Comparison of ENCODE assay signal across 14 cellular contexts in genomic region chr7:1076184-1077072, GRCh38. TPM values are rescaled to one million over a fixed set of nuclear protein-coding genes. Genes with fewer than 3 reads are reported as not detected.
DNase-seq lines count a peak whose midpoint lies in the region; ATAC-seq and TF ChIP-seq lines count a peak whose summit lies in the region.
"Had no signal": no experiment of that assay in that cellular context is flagged by ENCODE, and none has a peak within 500 bp of the region (broad histone marks: within the 10 kb centered on the region; RNA-seq: fewer than 3 reads in every experiment).

No MANE protein-coding gene starts in this region.

- no peaks in the 10 kb centered on the region for H3K9me1 ChIP-seq in IMR-90 (ENCODE audit: insufficient read depth, low read length)

- H3K18ac ChIP-seq in IMR-90 (ENCODE audit: low read depth, low read length), result no peak overlapping the region

- no peaks in the 10 kb centered on the region for H3K4me1 Mint-ChIP-seq in activated T-cell treated with anti-CD3 and anti-CD28 coated beads, Interleukin-2, amount 50 U/mL, for 4 hours (ENCODE audit: low read depth)

- no peak overlapping the region for H4K8ac ChIP-seq in IMR-90 (ENCODE audit: low read depth in 2 of 2, low read length in 2 of 2)

- H4K91ac ChIP-seq in IMR-90 (ENCODE audit: insufficient read depth, low read depth, low read length), result no peak overlapping the region

- no peaks in the 10 kb centered on the region for H3K4me1 ChIP-seq in IMR-90 (ENCODE audit: control insufficient read depth, insufficient read depth, low read length)
- no peaks in the 10 kb centered on the region for H3K4me1 ChIP-seq in right cardiac atrium (ENCODE audit: control insufficient read depth, insufficient read depth, low read length)
- H3K4me1 ChIP-seq in skeletal muscle tissue (ENCODE audit: control insufficient read depth in 3 of 3, insufficient read depth in 3 of 3, low read length in 3 of 3), result peaks cover 12 to 17% (median 16%) of the 10 kb centered on the region in 3 donors
- H3K4me1 ChIP-seq: prostate gland had no signal

- no peaks in the 10 kb centered on the region for H3K36me3 ChIP-seq in IMR-90 (ENCODE audit: control insufficient read depth, insufficient read depth, low read length)
- H3K36me3 ChIP-seq in skeletal muscle tissue (ENCODE audit: control insufficient read depth in 3 of 3, insufficient read depth in 3 of 3, low read length in 3 of 3), result no peaks in the 10 kb centered on the region
- H3K36me3 ChIP-seq: prostate gland had no signal

- in situ Hi-C loops in IMR-90 (cut with MboI; ENCODE audit: low sequenced_read_pairs), result no loop called here

- H3K9me3 ChIP-seq in IMR-90 (ENCODE audit: control insufficient read depth, insufficient read depth, low read length), result no peaks in the 10 kb centered on the region
- no peaks in the 10 kb centered on the region for H3K9me3 ChIP-seq in right cardiac atrium (ENCODE audit: control insufficient read depth, low read length)
- no peaks in the 10 kb centered on the region for H3K9me3 ChIP-seq in skeletal muscle tissue (ENCODE audit: control insufficient read depth in 3 of 3, low read length in 3 of 3)
- H3K9me3 ChIP-seq: prostate gland had no signal

- H3K4ac ChIP-seq in IMR-90 (ENCODE audit: low read depth, low read length), result no peak overlapping the region

- no peak overlapping the region for H3K23ac ChIP-seq in IMR-90 (ENCODE audit: low read depth, low read length)

- H2BK15ac ChIP-seq in IMR-90 (ENCODE audit: low read depth, low read length), result no peak overlapping the region

- no peaks in the 10 kb centered on the region for H3K9me3 Mint-ChIP-seq in activated T-cell treated with anti-CD3 and anti-CD28 coated beads, Interleukin-2, amount 50 U/mL, for 4 hours

- POLR2A ChIA-PET in IMR-90 (lab: Charles Lee; ENCODE audit: unreplicated experiment), result no interaction called here

- peaks cover 0 to 5% of the 10 kb centered on the region in 2 experiments; a peak in 1 of 4 replicates for H3K79me1 ChIP-seq in IMR-90 (ENCODE audit: low read depth in 1 of 2, low read length in 2 of 2)

- intact Hi-C loops in IMR-90 (cut with micrococcal nuclease) (no loop called here), right cardiac atrium (cut with DNase I) (no loop called here)

- no peak overlapping the region for H3K56ac ChIP-seq in IMR-90 (ENCODE audit: extremely low read depth, insufficient read depth, low read length)

- H4K20me1 ChIP-seq in IMR-90 (ENCODE audit: insufficient read depth, low read length), result peaks cover 48% of the 10 kb centered on the region

- no peak overlapping the region for H3K9ac ChIP-seq in IMR-90 (ENCODE audit: low read depth, low read length)
- peak overlapping the region in 2 of 3 donors; percentile 19 to 50 for H3K9ac ChIP-seq in skeletal muscle tissue (ENCODE audit: low read depth in 1 of 3, low read length in 3 of 3)

- no peak overlapping the region for H4K5ac ChIP-seq in IMR-90 (ENCODE audit: low read depth, low read length)

- no peaks in the 10 kb centered on the region for H3K27me3 Mint-ChIP-seq in activated T-cell treated with anti-CD3 and anti-CD28 coated beads, Interleukin-2, amount 50 U/mL, for 4 hours (ENCODE audit: low read depth)

- ATAC-seq in IMR-90 (ENCODE audit: low read depth) (no peak), right cardiac atrium (peak; percentile 78 to 86), GM18870 (IDR thresholded peaks at IDR 0.05; ENCODE audit: unreplicated experiment) (no peak), GM18868 (IDR thresholded peaks at IDR 0.05; ENCODE audit: unreplicated experiment) (no peak)
- no peak for ATAC-seq in activated T-cell treated with anti-CD3 and anti-CD28 coated beads, Interleukin-2, amount 50 U/mL, for 4 hours

- no peak overlapping the region for H3K4me3 Mint-ChIP-seq in activated T-cell treated with anti-CD3 and anti-CD28 coated beads, Interleukin-2, amount 50 U/mL, for 4 hours

- no peak overlapping the region for H2AK5ac ChIP-seq in IMR-90 (ENCODE audit: low read depth, low read length)

- no peak overlapping the region for H2AFZ ChIP-seq in IMR-90 (replicated peaks; ENCODE audit: low read length, poor library complexity)

- CTCF ChIA-PET in IMR-90 (lab: Yijun Ruan, JAX), result no interaction called here

- TF ChIP-seq CTCF in IMR-90 (conservative IDR thresholded peaks at IDR 0.05; ENCODE audit: low read depth, low read length), result no peak

- H3K27me3 ChIP-seq in IMR-90 (ENCODE audit: control insufficient read depth, insufficient read depth, low read length), result no peaks in the 10 kb centered on the region
- no peaks in the 10 kb centered on the region for H3K27me3 ChIP-seq in right cardiac atrium (ENCODE audit: control insufficient read depth, insufficient read depth)
- peaks cover 0 to 5% (median 4%) of the 10 kb centered on the region in 3 donors for H3K27me3 ChIP-seq in skeletal muscle tissue (ENCODE audit: control insufficient read depth in 3 of 3, insufficient read depth in 3 of 3, low read length in 3 of 3)

- no peak for TF ChIP-seq RAD21 in IMR-90 (IDR thresholded peaks at IDR 0.05; ENCODE audit: low read length)

- dilution Hi-C loops in IMR-90 (cut with HindIII; ENCODE audit: low sequenced_read_pairs, unreplicated experiment), result no loop called here

- no TSS peak for BruUV-seq in IMR-90 (replicated peaks; lab: Mats Ljungman, UMichigan)

- H3K14ac ChIP-seq in IMR-90 (replicated peaks; ENCODE audit: low read depth, low read length), result no peak overlapping the region

- no peak overlapping the region for H2BK120ac ChIP-seq in IMR-90 (ENCODE audit: low read depth, low read length)

- 83% methylated on average over 6 of the region's 27 CpGs; no CpG with 5 or more reads in 1 of the 2 experiments for WGBS in IMR-90 (ENCODE audit: extremely low coverage in 2 of 2, insufficient read length in 1 of 2), 2 experiments
- WGBS in right cardiac atrium, result 43% methylated on average over 27 of the region's 27 CpGs

- H3K4me3 ChIP-seq in IMR-90 (ENCODE audit: insufficient read depth, low read depth, low read length) (no peak overlapping the region), right cardiac atrium (ENCODE audit: low read length) (peak overlapping the region; percentile 1), skeletal muscle tissue (ENCODE audit: low read length in 3 of 3) (peak overlapping the region in 2 of 3 donors; percentile 20 to 41)
- H3K4me3 ChIP-seq: prostate gland had no signal

- no peak for DNase-seq in IMR-90
- DNase-seq in caudate nucleus (lab: John Stamatoyannopoulos, UW), result peak in 17 of 61 donors; percentile 10 to 62 (median 37)
- peak; percentile 75 to 90 (median 85) for DNase-seq in right cardiac atrium
- DNase-seq in NCI-H146 (lab: John Stamatoyannopoulos, UW), result no peak
- DNase-seq in activated T-cell treated with anti-CD3 and anti-CD28 coated beads, Interleukin-2, amount 50 U/mL, for 4 hours, result no peak
- DNase-seq: activated CD4-positive, alpha-beta T cell treated with anti-CD3 and anti-CD28 coated beads for 4 hours; GOT3; stimulated activated CD4-positive, alpha-beta T cell treated with anti-CD3 and anti-CD28 coated beads, Interleukin-4, amount 100 ng/mL, for 1 hour; stimulated activated naive CD4-positive, alpha-beta T cell treated with Interleukin-2 at 50 U/mL for 16 hours had no signal

- H3K27ac ChIP-seq in IMR-90 (ENCODE audit: insufficient read depth, low read length), result no peak overlapping the region
- H3K27ac ChIP-seq in caudate nucleus (ENCODE audit: low read depth, low read length), result peak overlapping the region; percentile 48
- peak overlapping the region; percentile 16 for H3K27ac ChIP-seq in right cardiac atrium (ENCODE audit: low read length)
- peak overlapping the region; percentile 25 for H3K27ac ChIP-seq in skeletal muscle tissue (ENCODE audit: low read depth, low read length)
- H3K27ac ChIP-seq: prostate gland had no signal

- H2BK20ac ChIP-seq in IMR-90 (ENCODE audit: low read depth, low read length), result no peak overlapping the region

- peak overlapping the region; percentile 65 for H2AK9ac ChIP-seq in IMR-90 (replicated peaks; ENCODE audit: low read depth, low read length, poor library complexity)

- no peak overlapping the region for H3K4me2 ChIP-seq in IMR-90 (ENCODE audit: low read depth, low read length)

- no peaks in the 10 kb centered on the region for H3K36me3 Mint-ChIP-seq in activated T-cell treated with anti-CD3 and anti-CD28 coated beads, Interleukin-2, amount 50 U/mL, for 4 hours (ENCODE audit: insufficient read depth)

- no peak for TF ChIP-seq POLR2A in IMR-90 (IDR thresholded peaks at IDR 0.05; ENCODE audit: low read depth, low read length)

- no peak overlapping the region for H2BK5ac ChIP-seq in IMR-90 (ENCODE audit: low read depth, low read length, poor library complexity, severe bottlenecking)

TF ChIP-seq in IMR-90, 13 proteins besides CTCF, POLR2A, EP300 and RAD21 (continues in another document):
- TF ChIP-seq SMC3 (IDR thresholded peaks at IDR 0.05; ENCODE audit: low read depth, low read length) (no peak), FOS (IDR thresholded peaks at IDR 0.05; ENCODE audit: low read depth, low read length) (no peak), MAFK (IDR thresholded peaks at IDR 0.05; ENCODE audit: low read depth, low read length) (no peak), USF2 (IDR thresholded peaks at IDR 0.05; ENCODE audit: low read depth, low read length) (no peak)

RNA-seq across cellular contexts. Expression of gene GPER1, which starts 11.5 kb away (rescaled TPM):
- total RNA-seq in IMR-90 (2012; rRNA removed) (2.0 and 2.2 TPM in 2 replicates), right cardiac atrium (1 to 10 TPM; 3.0 to 6.7 (median 4.5) TPM), skeletal muscle tissue (5.2 TPM)
- polyA plus RNA-seq in IMR-90 (2012; rRNA removed) (5.8 and 6.3 TPM in 2 replicates), right cardiac atrium (3.6 TPM)
- polyA plus RNA-seq in IMR-90 (2012; cell fraction: cytosol; rRNA removed), result 3.5 and 8.8 TPM in 2 replicates
- 10.8 and 20.8 TPM in 2 replicates for polyA plus RNA-seq in IMR-90 (2012; cell fraction: nucleus; rRNA removed; ENCODE audit: low replicate concordance)
- under 1 TPM; 0.08 to 0.11 (median 0.08) TPM for total RNA-seq in activated T-cell treated with anti-CD3 and anti-CD28 coated beads, Interleukin-2, amount 50 U/mL, for 4 hours
- total RNA-seq: T-helper 1 cell treated with Interleukin-12 subunit alpha and Interleukin-12 subunit beta and Interleukin-4 antibody, amounts not matched to agents 30 ng/mL and 1 ng/mL, for 36 hours had no signal

RNA-seq across cellular contexts. Expression of gene GPR146, which starts 32.1 kb away (rescaled TPM):
- 0.83 and 2.2 TPM in 2 replicates for total RNA-seq in IMR-90 (2012; rRNA removed)
- 2.5 and 3.4 TPM in 2 replicates for polyA plus RNA-seq in IMR-90 (2012; rRNA removed)
- polyA plus RNA-seq in IMR-90 (2012; cell fraction: cytosol; rRNA removed), result 1.9 and 8.1 TPM in 2 replicates
- polyA plus RNA-seq in IMR-90 (2012; cell fraction: nucleus; rRNA removed; ENCODE audit: low replicate concordance), result 4.5 and 7.4 TPM in 2 replicates
- total RNA-seq in right cardiac atrium, result 10 to 100 TPM in 2 of 4 donors, 1 to 10 TPM in 2; 4.2 to 19.7 (median 14.1) TPM
- 17.3 TPM for polyA plus RNA-seq in right cardiac atrium
- 5.2 TPM for total RNA-seq in skeletal muscle tissue
- total RNA-seq in activated T-cell treated with anti-CD3 and anti-CD28 coated beads, Interleukin-2, amount 50 U/mL, for 4 hours, result under 1 TPM in 2 of 3 donors, not detected in 1; 0.21 to 0.52 TPM

Comparison
In these comparisons a context has a peak if more than half of its experiments do, and no peak if none do; other contexts are left out.
1. ATAC-seq: peak in right cardiac atrium (2 of 2); none in IMR-90 (single experiment), activated T-cell treated with anti-CD3 and anti-CD28 coated beads, Interleukin-2, amount 50 U/mL, for 4 hours (0 of 2), GM18870 (single experiment) and GM18868 (single experiment).
2. DNase-seq: peak in right cardiac atrium (3 of 3); none in IMR-90 (single experiment), NCI-H146 (single experiment) and activated T-cell treated with anti-CD3 and anti-CD28 coated beads, Interleukin-2, amount 50 U/mL, for 4 hours (single experiment).